ENCODE assay signal across 13 cellular contexts in the genomic region with DNA sequence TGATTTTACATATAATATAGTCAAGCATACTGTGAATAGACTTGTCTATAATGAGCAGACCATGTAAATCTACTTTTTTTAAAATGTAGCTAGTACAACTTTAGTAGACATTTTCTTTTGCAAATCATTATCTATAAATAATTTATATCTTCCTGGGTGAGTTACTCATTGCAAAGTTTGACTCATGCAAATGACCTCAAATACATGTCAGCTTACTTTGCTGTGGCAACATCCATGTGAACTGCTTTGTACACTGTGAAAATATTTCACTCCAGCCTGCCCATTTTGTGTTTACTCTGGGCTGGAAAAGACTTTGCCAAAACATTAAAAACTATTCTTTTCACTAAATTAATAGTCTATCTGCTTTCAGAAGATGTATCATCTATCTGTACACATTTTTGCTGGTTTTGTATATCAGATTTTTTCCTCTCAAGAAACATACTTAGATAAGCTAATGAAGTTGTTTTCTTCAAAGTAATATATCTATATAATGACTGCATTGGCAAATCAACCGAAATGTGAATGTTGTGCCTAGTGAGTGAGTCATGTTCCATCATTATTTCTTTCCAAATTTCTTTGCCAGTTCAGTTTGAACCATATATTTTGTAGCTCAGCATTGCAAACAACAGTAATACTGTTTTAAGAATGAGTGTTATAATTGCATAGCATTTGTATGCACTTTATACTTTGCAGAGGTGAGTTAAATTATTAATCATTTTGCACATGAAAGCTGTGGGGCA. TPM values are rescaled to one million over a fixed set of nuclear protein-coding genes. Genes with fewer than 3 reads are reported as not detected.
DNase-seq lines count a peak whose midpoint lies in the region; ATAC-seq and TF ChIP-seq lines count a peak whose summit lies in the region.
"Had no signal": no experiment of that assay in that cellular context is flagged by ENCODE, and none has a peak within 500 bp of the region (broad histone marks: within the 10 kb centered on the region; RNA-seq: fewer than 3 reads in every experiment).

No MANE protein-coding gene starts in this region.

- peak overlapping the region; percentile 93 for H3K27ac ChIP-seq in Karpas-422 (ENCODE audit: low read length)
- H3K27ac ChIP-seq in naive thymus-derived CD4-positive, alpha-beta T cell (ENCODE audit: low read depth, low read length): no peak overlapping the region

- H3K9me2 ChIP-seq in Karpas-422 (replicated peaks; ENCODE audit: insufficient read depth, low read length): no peaks in the 10 kb centered on the region

- ATAC-seq in GM21526 (IDR thresholded peaks at IDR 0.05; ENCODE audit: low FRiP score, unreplicated experiment): no peak
- ATAC-seq in naive thymus-derived CD4-positive, alpha-beta T cell: no peak
- ATAC-seq: activated CD4-positive, alpha-beta T cell treated with anti-CD3 and anti-CD28 coated beads for 36 hours had no signal

- TF ChIP-seq CTCF in chondrocyte (IDR thresholded peaks at IDR 0.05): no peak

- intact Hi-C loops in naive thymus-derived CD4-positive, alpha-beta T cell (cut with micrococcal nuclease): no loop called here

- CTCF ChIA-PET in naive thymus-derived CD4-positive, alpha-beta T cell (lab: Charles Lee): no interaction called here

- H3K36me3 Mint-ChIP-seq in chondrocyte (ENCODE audit: low read depth): peaks cover 3% of the 10 kb centered on the region
- H3K36me3 Mint-ChIP-seq in naive thymus-derived CD4-positive, alpha-beta T cell: peaks cover 0 to 4% (median 0%) of the 10 kb centered on the region in 5 donors

- no peaks in the 10 kb centered on the region for H4K20me1 ChIP-seq in Karpas-422 (ENCODE audit: insufficient read depth, low read depth, low read length)

- no peaks in the 10 kb centered on the region for H3K9me3 Mint-ChIP-seq in chondrocyte (ENCODE audit: low read depth)
- H3K9me3 Mint-ChIP-seq in naive thymus-derived CD4-positive, alpha-beta T cell: peaks cover 0 to 7% (median 0%) of the 10 kb centered on the region in 11 donors

- no peaks in the 10 kb centered on the region for H3K27me3 Mint-ChIP-seq in chondrocyte (ENCODE audit: low read depth)
- H3K27me3 Mint-ChIP-seq in naive thymus-derived CD4-positive, alpha-beta T cell: peaks cover 0 to 10% (median 5%) of the 10 kb centered on the region in 5 donors
- H3K27me3 Mint-ChIP-seq: activated CD4-positive, alpha-beta T cell treated with anti-CD3 and anti-CD28 coated beads for 36 hours had no signal

- H3K4me1 ChIP-seq in Karpas-422 (ENCODE audit: low read length): peaks cover 87% of the 10 kb centered on the region
- H3K4me1 ChIP-seq in naive thymus-derived CD4-positive, alpha-beta T cell (ENCODE audit: control insufficient read depth in 2 of 2, insufficient read depth in 2 of 2, low read length in 2 of 2): no peaks in the 10 kb centered on the region

- peak overlapping the region; percentile 46 for H3K4me3 ChIP-seq in Karpas-422 (ENCODE audit: low read length)
- H3K4me3 ChIP-seq in naive thymus-derived CD4-positive, alpha-beta T cell (ENCODE audit: low read length): no peak overlapping the region
- H3K4me3 ChIP-seq: skin epidermis had no signal

- H3K4me1 Mint-ChIP-seq in chondrocyte (ENCODE audit: low read depth): peaks cover 14% of the 10 kb centered on the region
- H3K4me1 Mint-ChIP-seq in naive thymus-derived CD4-positive, alpha-beta T cell: no peaks in the 10 kb centered on the region
- H3K4me1 Mint-ChIP-seq: activated CD4-positive, alpha-beta T cell treated with anti-CD3 and anti-CD28 coated beads for 36 hours had no signal

- H3K9me3 ChIP-seq in Karpas-422 (ENCODE audit: low read length): no peaks in the 10 kb centered on the region
- no peaks in the 10 kb centered on the region for H3K9me3 ChIP-seq in naive thymus-derived CD4-positive, alpha-beta T cell (ENCODE audit: control insufficient read depth in 2 of 3, low read length in 3 of 3)

- peak overlapping the region; percentile 52 for H3K9ac ChIP-seq in Karpas-422 (ENCODE audit: low read length)

- H3K36me3 ChIP-seq in Karpas-422 (ENCODE audit: insufficient read depth, low read length): no peaks in the 10 kb centered on the region
- H3K36me3 ChIP-seq in naive thymus-derived CD4-positive, alpha-beta T cell (ENCODE audit: control insufficient read depth in 2 of 3, insufficient read depth in 3 of 3, low read length in 3 of 3): no peaks in the 10 kb centered on the region

- H3K27me3 ChIP-seq in Karpas-422 (ENCODE audit: low read length): no peaks in the 10 kb centered on the region
- no peaks in the 10 kb centered on the region for H3K27me3 ChIP-seq in naive thymus-derived CD4-positive, alpha-beta T cell (ENCODE audit: control insufficient read depth in 2 of 2, insufficient read depth in 2 of 2, low read length in 2 of 2)

- DNase-seq in Daoy (ENCODE audit: low read depth): peak; percentile 71
- DNase-seq in Karpas-422: peak; percentile 91
- DNase-seq in chondrocyte (ENCODE audit: low spot score): no peak
- peak; percentile 63 for DNase-seq in myocyte (ENCODE audit: low read depth)
- DNase-seq in naive thymus-derived CD4-positive, alpha-beta T cell: no peak
- DNase-seq in activated gamma-delta T cell treated with Interleukin-2 at 50 U/mL for 16 hours: no peak
- DNase-seq in middle frontal gyrus (ENCODE audit: extremely low spot score, low spot score): no peak
- DNase-seq: activated CD4-positive, alpha-beta T cell treated with anti-CD3 and anti-CD28 coated beads for 36 hours; activated naive CD4-positive, alpha-beta T cell treated with anti-CD3 and anti-CD28 coated beads, Interleukin-2, amount 50 U/mL, for 16 hours; mesendoderm; SHP77 had no signal

- H2AFZ ChIP-seq in Karpas-422 (ENCODE audit: low read length): no peak overlapping the region

- POLR2A ChIA-PET in naive thymus-derived CD4-positive, alpha-beta T cell (lab: Charles Lee): no interaction called here

- peak overlapping the region; percentile 63 for H3K27ac Mint-ChIP-seq in chondrocyte (ENCODE audit: unreplicated experiment)
- no peak overlapping the region for H3K27ac Mint-ChIP-seq in naive thymus-derived CD4-positive, alpha-beta T cell
- H3K27ac Mint-ChIP-seq: activated CD4-positive, alpha-beta T cell treated with anti-CD3 and anti-CD28 coated beads for 36 hours had no signal

- no peaks in the 10 kb centered on the region for H3K79me2 ChIP-seq in Karpas-422 (ENCODE audit: low read length)

- no peak overlapping the region for H3K4me3 Mint-ChIP-seq in chondrocyte (ENCODE audit: unreplicated experiment)
- no peak overlapping the region for H3K4me3 Mint-ChIP-seq in naive thymus-derived CD4-positive, alpha-beta T cell
- H3K4me3 Mint-ChIP-seq: activated CD4-positive, alpha-beta T cell treated with anti-CD3 and anti-CD28 coated beads for 36 hours had no signal

- peak overlapping the region; percentile 80 for H3K4me2 ChIP-seq in Karpas-422 (ENCODE audit: low read depth, low read length, poor library complexity, severe bottlenecking)

RNA-seq across cellular contexts. Expression of gene IGSF10, which starts 26.5 kb away (rescaled TPM):
- not detected in 2 replicates for total RNA-seq in Daoy (2014; rRNA removed; shearing (Covaris generic))
- 0.07 TPM in 1 of 2 replicates, not detected in the other for total RNA-seq in Karpas-422 (2014; rRNA removed; shearing (Covaris generic); ENCODE audit: low replicate concordance)
- total RNA-seq in chondrocyte (0.10 to 0.39 TPM (median 0.10 TPM) in 3 replicates), myocyte (0.13 and 0.26 TPM in 2 replicates)
- polyA plus RNA-seq in myocyte (2012): 0.01 TPM
- 1 to 10 TPM in 1 of 5 experiments, not detected in 4; 2.8 TPM for total RNA-seq in naive thymus-derived CD4-positive, alpha-beta T cell
- not detected for polyA plus RNA-seq in naive thymus-derived CD4-positive, alpha-beta T cell
- total RNA-seq: activated CD4-positive, alpha-beta T cell treated with anti-CD3 and anti-CD28 coated beads for 36 hours had no signal

RNA-seq across cellular contexts. Expression of gene P2RY12, which starts 49.8 kb away (rescaled TPM):
- total RNA-seq in Daoy (2014; rRNA removed; shearing (Covaris generic)): not detected in 2 replicates
- total RNA-seq in Karpas-422 (2014; rRNA removed; shearing (Covaris generic); ENCODE audit: low replicate concordance): not detected in 2 replicates
- not detected in 3 replicates for total RNA-seq in chondrocyte
- not detected in 2 replicates for total RNA-seq in myocyte
- polyA plus RNA-seq in myocyte (2012): not detected
- total RNA-seq in naive thymus-derived CD4-positive, alpha-beta T cell: under 1 TPM in 1 of 5 experiments, not detected in 4; 0.39 TPM
- polyA plus RNA-seq in naive thymus-derived CD4-positive, alpha-beta T cell: not detected
- total RNA-seq: activated CD4-positive, alpha-beta T cell treated with anti-CD3 and anti-CD28 coated beads for 36 hours had no signal

Comparison
In these comparisons a context has a peak if more than half of its experiments do, and no peak if none do; other contexts are left out.
1. DNase-seq: peak in Daoy (single experiment), Karpas-422 (single experiment) and myocyte (single experiment); none in chondrocyte (single experiment), naive thymus-derived CD4-positive, alpha-beta T cell (0 of 9), activated gamma-delta T cell treated with Interleukin-2 at 50 U/mL for 16 hours (single experiment) and middle frontal gyrus (single experiment).